11 cellular contexts compared by ENCODE assay signal in the genomic region with DNA sequence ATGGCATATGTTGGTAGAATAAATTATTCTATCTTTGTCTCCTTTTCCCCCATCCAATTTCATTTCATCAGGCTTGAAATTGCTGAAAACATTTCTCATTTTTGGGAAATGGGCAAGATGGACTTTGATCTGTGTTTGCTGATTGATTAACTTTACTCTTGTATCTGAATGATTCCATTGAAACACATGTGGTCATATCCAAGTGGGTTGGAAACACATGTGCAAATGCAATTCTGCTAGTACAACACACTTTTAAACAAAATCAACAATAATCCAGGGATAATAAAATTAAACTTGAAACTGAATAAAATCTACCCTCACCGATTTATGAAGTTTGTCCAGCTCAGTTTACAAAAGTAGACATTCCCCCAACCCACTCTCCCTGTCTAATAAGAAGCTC.
"Had no signal": no experiment of that assay in that cellular context is flagged by ENCODE, and none has a peak within 500 bp of the region (broad histone marks: within the 10 kb centered on the region; RNA-seq: fewer than 3 reads in every experiment).

No MANE protein-coding gene starts in this region.

- H2AFZ ChIP-seq: GM23248, GM23338 had no signal

- H3K4me1 ChIP-seq: HAP-1 had no signal

- DNase-seq: GM23248, GOT3, H7, H9, HCEC 1CT, HFFc6 had no signal

- H3K27ac ChIP-seq: GM23248 had no signal

- H3K9ac ChIP-seq: GM23248 had no signal

- H3K4me2 ChIP-seq: GM23338 had no signal

- H3K9me3 ChIP-seq: HAP-1 had no signal

- H3K4me3 ChIP-seq: GM23248, GM23338, HAP-1 had no signal

- H3K36me3 ChIP-seq: HAP-1 had no signal

- FAIRE-seq: H1, H54 had no signal

- ATAC-seq: GM23338, HCT116 had no signal
